ENCODE assay signal across 9 cellular contexts in genomic region chr6:56851104-56851503, GRCh38.
A peak's percentile ranks its signal among the peaks of the same experiment; 100 is the strongest.
DNase-seq lines count a peak whose midpoint lies in the region; ATAC-seq, FAIRE-seq and TF ChIP-seq lines count a peak whose summit lies in the region.
"Had no signal": no experiment of that assay in that cellular context is flagged by ENCODE, and none has a peak within 500 bp of the region (broad histone marks: within the 10 kb centered on the region; RNA-seq: fewer than 3 reads in every experiment).

No MANE protein-coding gene starts in this region.

- H3K9me3 ChIP-seq in CD8-positive, alpha-beta memory T cell (ENCODE audit: low read length), result no peaks in the 10 kb centered on the region
- H3K9me3 ChIP-seq: neutrophil had no signal

- DNase-seq in CD8-positive, alpha-beta memory T cell, result no peak
- peak; percentile 77 for DNase-seq in M059J (ENCODE audit: low read depth)
- no peak for DNase-seq in epithelial cell of proximal tubule (ENCODE audit: low read depth)
- DNase-seq in natural killer cell, result no peak
- no peak for DNase-seq in T-helper 9 cell
- no peak for DNase-seq in DMS153 treated with DMSO at 0.1 percent for 48 hours (lab: John Stamatoyannopoulos, UW; ENCODE audit: unreplicated experiment)
- no peak for DNase-seq in GM12891 (ENCODE audit: insufficient read length, low spot score)

- peaks cover 0 to 10% (median 0%) of the 10 kb centered on the region in 5 donors for H3K9me3 Mint-ChIP-seq in CD8-positive, alpha-beta memory T cell
- no peaks in the 10 kb centered on the region for H3K9me3 Mint-ChIP-seq in natural killer cell

- intact Hi-C loops in natural killer cell (cut with micrococcal nuclease), result loop anchor here (2.0 to 10.0 kb wide), 2 partner anchors 214 to 496 kb away; no protein-coding TSS in a partner anchor

- H3K4me1 Mint-ChIP-seq in CD8-positive, alpha-beta memory T cell, result peaks cover 16 to 23% (median 20%) of the 10 kb centered on the region in 3 donors
- peaks cover 27% of the 10 kb centered on the region in 2 donors for H3K4me1 Mint-ChIP-seq in natural killer cell

- no peak overlapping the region for H3K4me3 ChIP-seq in CD8-positive, alpha-beta memory T cell (ENCODE audit: low read length)
- H3K4me3 ChIP-seq in epithelial cell of proximal tubule (ENCODE audit: low read depth, low read length), result peak overlapping the region; percentile 58

- no peak overlapping the region for H3K27ac ChIP-seq in CD8-positive, alpha-beta memory T cell (ENCODE audit: low read depth, low read length)
- H3K27ac ChIP-seq: neutrophil had no signal

- H3K36me3 Mint-ChIP-seq in CD8-positive, alpha-beta memory T cell, result no peaks in the 10 kb centered on the region
- no peaks in the 10 kb centered on the region for H3K36me3 Mint-ChIP-seq in natural killer cell

- POLR2A ChIA-PET in CD8-positive, alpha-beta memory T cell (lab: Charles Lee), result no interaction called here

- ATAC-seq in natural killer cell (no peak), GM18861 (IDR thresholded peaks at IDR 0.05; ENCODE audit: unreplicated experiment) (no peak)

- H3K4me1 ChIP-seq in CD8-positive, alpha-beta memory T cell (ENCODE audit: insufficient read depth, low read length), result peaks cover 10% of the 10 kb centered on the region

- peaks cover 23 to 71% of the 10 kb centered on the region in 2 donors for H3K27me3 Mint-ChIP-seq in CD8-positive, alpha-beta memory T cell
- peaks cover 18 to 35% of the 10 kb centered on the region in 2 donors for H3K27me3 Mint-ChIP-seq in natural killer cell (ENCODE audit: low read depth in 2 of 2)

- TF ChIP-seq CTCF in epithelial cell of proximal tubule (conservative IDR thresholded peaks at IDR 0.05; ENCODE audit: low read depth, low read length) (no peak), natural killer cell (IDR thresholded peaks at IDR 0.05) (no peak)

- H3K4me3 Mint-ChIP-seq in CD8-positive, alpha-beta memory T cell, result peak overlapping the region in 5 of 7 donors; percentile 10 to 62 (median 60)
- H3K4me3 Mint-ChIP-seq in natural killer cell, result peak overlapping the region; percentile 86

- no peak for TF ChIP-seq POLR2A in GM12891 (IDR thresholded peaks at IDR 0.05; ENCODE audit: low read depth, low read length)

- no peak for FAIRE-seq in GM12891 (lab: Jason Lieb, UNC)

- peak overlapping the region in 1 of 8 donors; percentile 14 for H3K27ac Mint-ChIP-seq in CD8-positive, alpha-beta memory T cell
- H3K27ac Mint-ChIP-seq in natural killer cell, result peak overlapping the region in 1 of 2 donors; percentile 25

- no peaks in the 10 kb centered on the region for H3K36me3 ChIP-seq in CD8-positive, alpha-beta memory T cell (ENCODE audit: insufficient read depth, low read length)
- H3K36me3 ChIP-seq: neutrophil had no signal

- H3K27me3 ChIP-seq in CD8-positive, alpha-beta memory T cell (ENCODE audit: insufficient read depth, low read length, poor library complexity, severe bottlenecking), result peaks cover 9% of the 10 kb centered on the region

- CTCF ChIA-PET in CD8-positive, alpha-beta memory T cell (lab: Charles Lee), result interaction anchor here (0.6 kb wide), 1 partner anchor 117 kb away, joined by 3 read pairs; no protein-coding TSS in a partner anchor

TF ChIP-seq in GM12891, 5 proteins besides CTCF, POLR2A, EP300 and RAD21:
- TF ChIP-seq POLR2AphosphoS5 (IDR thresholded peaks at IDR 0.05; ENCODE audit: low read depth, low read length) (no peak), POU2F2 (IDR thresholded peaks at IDR 0.05; ENCODE audit: low read depth, low read length) (no peak), TAF1 (IDR thresholded peaks at IDR 0.05; ENCODE audit: low read depth, low read length) (no peak), PAX5 (IDR thresholded peaks at IDR 0.05; ENCODE audit: insufficient read depth, low read length, severe bottlenecking) (no peak), SPI1 (IDR thresholded peaks at IDR 0.05; ENCODE audit: low read depth, low read length) (no peak)
